ENCODE assay signal across 8 cellular contexts in the genomic region with DNA sequence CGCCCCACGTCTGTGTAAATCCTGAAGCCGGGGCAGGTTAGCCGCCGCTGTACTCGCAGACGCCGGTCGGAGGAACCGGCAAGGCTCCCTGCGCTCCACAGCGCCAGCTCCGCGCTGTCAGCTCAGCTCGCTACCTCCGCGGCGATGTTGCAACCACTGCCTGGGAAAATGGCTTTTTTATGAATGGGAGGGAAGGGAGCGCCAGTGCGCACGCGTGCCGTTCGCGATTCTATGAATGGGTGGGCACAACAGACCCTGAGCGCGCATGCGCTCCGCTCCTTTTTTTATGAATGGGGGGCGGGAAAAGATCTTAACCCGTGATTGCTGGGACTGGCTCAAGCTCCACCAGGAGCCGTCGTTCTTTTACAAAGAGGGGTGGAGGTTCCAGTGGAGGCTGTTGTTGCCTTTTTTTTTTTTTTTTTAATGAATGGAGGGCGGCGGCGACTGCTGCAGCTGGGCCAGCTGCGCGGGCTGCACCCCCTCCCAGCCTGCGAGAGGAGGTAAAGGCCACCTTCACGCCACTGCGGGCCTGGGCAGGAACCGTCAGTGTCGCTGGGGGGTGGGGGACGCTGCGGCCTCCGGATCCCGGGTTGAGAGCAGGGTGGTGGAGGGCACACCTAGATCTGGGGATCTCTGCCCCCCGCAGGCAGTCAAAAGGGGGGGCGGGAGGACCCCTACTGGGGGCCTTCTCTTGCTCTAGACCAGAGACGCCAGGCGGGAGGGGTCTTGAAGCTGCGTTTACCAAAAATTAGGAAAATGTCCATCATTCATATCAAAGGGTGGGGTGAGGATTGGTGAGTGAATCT. TPM values are rescaled to one million over a fixed set of nuclear protein-coding genes. Genes with fewer than 3 reads are reported as not detected.
DNase-seq lines count a peak whose midpoint lies in the region; ATAC-seq and TF ChIP-seq lines count a peak whose summit lies in the region.

A gene with protein sequence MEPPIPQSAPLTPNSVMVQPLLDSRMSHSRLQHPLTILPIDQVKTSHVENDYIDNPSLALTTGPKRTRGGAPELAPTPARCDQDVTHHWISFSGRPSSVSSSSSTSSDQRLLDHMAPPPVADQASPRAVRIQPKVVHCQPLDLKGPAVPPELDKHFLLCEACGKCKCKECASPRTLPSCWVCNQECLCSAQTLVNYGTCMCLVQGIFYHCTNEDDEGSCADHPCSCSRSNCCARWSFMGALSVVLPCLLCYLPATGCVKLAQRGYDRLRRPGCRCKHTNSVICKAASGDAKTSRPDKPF (minus strand): TSS at position 151 of the 806 bp plus-strand sequence. CDS start 9,913 bp downstream, outside the sequence.

- peak in 1 of 2 donors; percentile 68 for TF ChIP-seq POLR2A in vagina (IDR thresholded peaks at IDR 0.05)

- H3K27ac ChIP-seq in hepatocyte: peak within 1 kb of the TSS; percentile 94
- H3K27ac ChIP-seq in rectal smooth muscle tissue (ENCODE audit: low read depth, low read length): peak within 1 kb of the TSS; percentile 70
- peak within 1 kb of the TSS; percentile 66 for H3K27ac ChIP-seq in vagina

- intact Hi-C loops in vagina (cut with DNase I): loop anchor here (5.0 kb wide), 1 partner anchor 332 kb away; no protein-coding TSS in a partner anchor

- in situ Hi-C loops in astrocyte of the cerebellum (cut with HindIII; ENCODE audit: low sequenced_read_pairs): loop anchor here (25.0 kb wide), 1 partner anchor 212 kb away; no protein-coding TSS in a partner anchor

- TF ChIP-seq CTCF in astrocyte of the cerebellum (IDR thresholded peaks at IDR 0.05; ENCODE audit: low read depth, low read length, missing control alignments) (no peak), hepatocyte (IDR thresholded peaks at IDR 0.05; ENCODE audit: poor library complexity) (no peak), vagina (IDR thresholded peaks at IDR 0.05) (peak in 2 of 3 experiments; percentile 3 to 10)

- H3K4me1 ChIP-seq in hepatocyte (ENCODE audit: insufficient read depth) (peaks cover 30% of the 10 kb centered on the region), rectal smooth muscle tissue (ENCODE audit: control insufficient read depth, insufficient read depth, low read length) (peaks cover 3% of the 10 kb centered on the region), vagina (peaks cover 62% of the 10 kb centered on the region)

- H3K27me3 ChIP-seq in hepatocyte (no peaks in the 10 kb centered on the region), rectal smooth muscle tissue (ENCODE audit: control insufficient read depth, insufficient read depth, low read length) (peaks cover 15% of the 10 kb centered on the region), vagina (no peaks in the 10 kb centered on the region)

- H3K36me3 ChIP-seq in hepatocyte (replicated peaks; ENCODE audit: insufficient read depth, low read depth) (no peaks in the 10 kb centered on the region), rectal smooth muscle tissue (ENCODE audit: control insufficient read depth, insufficient read depth, low read length) (no peaks in the 10 kb centered on the region), vagina (no peaks in the 10 kb centered on the region)

- H3K79me2 ChIP-seq in hepatocyte: peaks cover 30% of the 10 kb centered on the region

- ATAC-seq in GM18502 (IDR thresholded peaks at IDR 0.05; ENCODE audit: poor library complexity, unreplicated experiment) (peak; percentile 70), HG02938 (IDR thresholded peaks at IDR 0.05; ENCODE audit: unreplicated experiment) (peak; percentile 55)

- no peaks in the 10 kb centered on the region for H3K9me2 ChIP-seq in hepatocyte (replicated peaks; ENCODE audit: insufficient read depth)

- peaks cover 4% of the 10 kb centered on the region for H4K20me1 ChIP-seq in hepatocyte (ENCODE audit: insufficient read depth, poor library complexity, severe bottlenecking)

- peak within 1 kb of the TSS; percentile 85 for H3K9ac ChIP-seq in rectal smooth muscle tissue (ENCODE audit: low read length)

- peak within 1 kb of the TSS; percentile 66 for H2AFZ ChIP-seq in hepatocyte

- WGBS in hepatocyte (ENCODE audit: low lambda C conversion rate, missing lambda C conversion rate): 2% methylated on average over 51 of the region's 52 CpGs

- H3K9me3 ChIP-seq in hepatocyte (ENCODE audit: low read depth) (no peaks in the 10 kb centered on the region), vagina (no peaks in the 10 kb centered on the region)

- H3K4me2 ChIP-seq in hepatocyte: peak within 1 kb of the TSS; percentile 82

- peak within 1 kb of the TSS; percentile 78 for H3K4me3 ChIP-seq in astrocyte of the cerebellum (ENCODE audit: low read depth, low read length)
- peak within 1 kb of the TSS; percentile 42 for H3K4me3 ChIP-seq in hepatocyte
- H3K4me3 ChIP-seq in rectal smooth muscle tissue (ENCODE audit: low read length): peak within 1 kb of the TSS; percentile 86
- H3K4me3 ChIP-seq in vagina: peak within 1 kb of the TSS; percentile 57

- DNase-seq in NCI-H187 (lab: John Stamatoyannopoulos, UW) (peak; percentile 90 to 92), T-helper 9 cell (peak; percentile 54), astrocyte of the cerebellum (ENCODE audit: low read depth) (peak; percentile 97), hepatocyte (ENCODE audit: low spot score) (peak; percentile 98), vagina (ENCODE audit: extremely low spot score in 2 of 2) (peak in 1 of 2 donors; percentile 95)

RNA-seq across cellular contexts. Expression of the gene that starts here (rescaled TPM):
- total RNA-seq in hepatocyte: 6.1 and 7.2 TPM in 2 replicates
- polyA plus RNA-seq in hepatocyte: 4.3 and 8.5 TPM in 2 replicates
- 13.5 TPM for total RNA-seq in vagina

Comparison
In these comparisons a context has a peak if more than half of its experiments do, and no peak if none do; other contexts are left out.
1. CTCF ChIP-seq: peak in vagina (2 of 3); none in astrocyte of the cerebellum (single experiment) and hepatocyte (single experiment).
2. Peak in every context shown above with its lines, with median percentiles within 50 percentile points of each other: H3K4me3 ChIP-seq and H3K27ac ChIP-seq.